12 cellular contexts compared by ENCODE assay signal in genomic region chr1:161469122-161469923, GRCh38. TPM values are rescaled to one million over a fixed set of nuclear protein-coding genes. Genes with fewer than 3 reads are reported as not detected.
A peak's percentile ranks its signal among the peaks of the same experiment; 100 is the strongest.
DNase-seq lines count a peak whose midpoint lies in the region; ATAC-seq, FAIRE-seq and TF ChIP-seq lines count a peak whose summit lies in the region.
"Not testable (repeated sequence)": the region's sequence is repeated elsewhere in the genome, so short reads cannot be mapped to it uniquely, and the experiment has no call there.
"Had no signal": no experiment of that assay in that cellular context is flagged by ENCODE, and none has a peak within 500 bp of the region (broad histone marks: within the 10 kb centered on the region; RNA-seq: fewer than 3 reads in every experiment).

No MANE protein-coding gene starts in this region.

- not testable (repeated sequence) for BruUV-seq in Panc1 (replicated peaks; lab: Mats Ljungman, UMichigan)

- intact Hi-C loops in Panc1 (cut with micrococcal nuclease; ENCODE audit: unreplicated experiment) = not testable (repeated sequence)

- not testable (repeated sequence) for H3K4me2 ChIP-seq in A549

- not testable (repeated sequence) for H3K4me3 ChIP-seq in A549; Panc1 (ENCODE audit: low read depth in 2 of 2, low read length in 2 of 2)

- CTCF ChIA-PET in A549 (lab: Yijun Ruan, JAX); Panc1 (lab: Charles Lee): not testable (repeated sequence)

- H3K9me3 ChIP-seq in A549; Panc1 (ENCODE audit: control insufficient read depth, insufficient read depth, low read depth, low read length): not testable (repeated sequence)

- not testable (repeated sequence) for TF ChIP-seq RAD21 in A549 (conservative IDR thresholded peaks at IDR 0.05 in 1 of 2, IDR thresholded peaks at IDR 0.05 in 1 of 2)

- TF ChIP-seq POLR2A in A549 (IDR thresholded peaks at IDR 0.05; ENCODE audit: low read length) = not testable (repeated sequence)

- ATAC-seq in A549 (peak; percentile 69 to 83), GM19023 (IDR thresholded peaks at IDR 0.05; ENCODE audit: unreplicated experiment) (peak; percentile 69), GM21515 (IDR thresholded peaks at IDR 0.05; ENCODE audit: unreplicated experiment) (peak; percentile 61), HG02840 (IDR thresholded peaks at IDR 0.05; ENCODE audit: low FRiP score, unreplicated experiment) (peak; percentile 60), HG03159 (IDR thresholded peaks at IDR 0.05; ENCODE audit: unreplicated experiment) (peak; percentile 70), Panc1 (peak; percentile 86)
- peak; percentile 54 for ATAC-seq in effector memory CD8-positive, alpha-beta T cell (replicated peaks)
- peak; percentile 38 to 64 for ATAC-seq in naive thymus-derived CD8-positive, alpha-beta T cell

- H3K9me3 Mint-ChIP-seq in effector memory CD8-positive, alpha-beta T cell; naive thymus-derived CD8-positive, alpha-beta T cell: not testable (repeated sequence)

- not testable (repeated sequence) for FAIRE-seq in A549 (lab: Jason Lieb, UNC)

- H3K36me3 Mint-ChIP-seq in effector memory CD8-positive, alpha-beta T cell (ENCODE audit: insufficient read depth); naive thymus-derived CD8-positive, alpha-beta T cell: not testable (repeated sequence)

- DNase-seq in A549 (ENCODE audit: low read depth in 1 of 2, low spot score in 1 of 2); Panc1 (ENCODE audit: low read depth, low spot score); effector memory CD8-positive, alpha-beta T cell; naive thymus-derived CD8-positive, alpha-beta T cell: not testable (repeated sequence)

- WGBS in A549 (ENCODE audit: missing lambda C conversion rate) = no CpG with 5 or more reads among the region's 81 CpGs

- H3K27me3 Mint-ChIP-seq in effector memory CD8-positive, alpha-beta T cell = peaks cover 24 to 26% of the 10 kb centered on the region in 2 donors
- H3K27me3 Mint-ChIP-seq in naive thymus-derived CD8-positive, alpha-beta T cell = peaks cover 17 to 26% (median 21%) of the 10 kb centered on the region in 5 donors

- POLR2A ChIA-PET in A549 (lab: Yijun Ruan, JAX); Panc1 (lab: Charles Lee); naive thymus-derived CD8-positive, alpha-beta T cell (lab: Charles Lee): not testable (repeated sequence)

- not testable (repeated sequence) for TF ChIP-seq CTCF in A549 (IDR thresholded peaks at IDR 0.05); Panc1 (IDR thresholded peaks at IDR 0.05)

- in situ Hi-C loops in Panc1 (cut with HindIII; ENCODE audit: low pct_unique_long_range_greater_than_20kb, low sequenced_read_pairs) = not testable (repeated sequence)

- not testable (repeated sequence) for H3K4me3 Mint-ChIP-seq in effector memory CD8-positive, alpha-beta T cell; naive thymus-derived CD8-positive, alpha-beta T cell

- not testable (repeated sequence) for H3K4me1 ChIP-seq in A549; Panc1 (ENCODE audit: control insufficient read depth, insufficient read depth, low read length)

- not testable (repeated sequence) for H3K27ac ChIP-seq in A549; Panc1 (ENCODE audit: low read length)

- H3K4me1 Mint-ChIP-seq in effector memory CD8-positive, alpha-beta T cell (ENCODE audit: low read depth in 2 of 2) = peaks cover 8 to 13% of the 10 kb centered on the region in 2 donors
- peaks cover 2 to 12% (median 8%) of the 10 kb centered on the region in 4 donors for H3K4me1 Mint-ChIP-seq in naive thymus-derived CD8-positive, alpha-beta T cell

- not testable (repeated sequence) for TF ChIP-seq EP300 in A549 (IDR thresholded peaks at IDR 0.05)

- not testable (repeated sequence) for H3K27ac Mint-ChIP-seq in effector memory CD8-positive, alpha-beta T cell; naive thymus-derived CD8-positive, alpha-beta T cell

- not testable (repeated sequence) for H3K36me3 ChIP-seq in Panc1 (ENCODE audit: control insufficient read depth, insufficient read depth, low read length)

- H3K27me3 ChIP-seq in Panc1 (ENCODE audit: control insufficient read depth, insufficient read depth, low read length) = not testable (repeated sequence)

RNA-seq across cellular contexts. Expression of gene FCGR2A, which starts 35.9 kb away (rescaled TPM):
- polyA plus RNA-seq in A549 (2011; rRNA removed) (0.12 and 0.13 TPM in 2 replicates), A549 (2017; fragmentation: RNase III; extraction: RNeasy Plus Mini Kit Qiagen cat#74134 plus additional on column Dnase treatment) (not detected in 3 replicates)
- not detected in 2 replicates for polyA plus RNA-seq in A549 (2012; cell fraction: cytosol; rRNA removed)
- not detected in 2 replicates for polyA plus RNA-seq in A549 (2012; cell fraction: nucleus; rRNA removed)
- polyA minus RNA-seq in A549 (2011; rRNA and poly(A)+ RNA removed) = not detected in 2 replicates
- 0.28 TPM for total RNA-seq in Panc1 (2021; ENCODE audit: unreplicated experiment)
- not detected for polyA plus RNA-seq in Panc1 (2012; ENCODE audit: insufficient read length)
- total RNA-seq in naive thymus-derived CD8-positive, alpha-beta T cell = under 1 TPM; 0.34 to 0.52 TPM
- polyA plus RNA-seq in naive thymus-derived CD8-positive, alpha-beta T cell = under 1 TPM in 2 of 3 donors, not detected in 1; 0.41 to 0.84 TPM
- total RNA-seq: activated CD4-positive, alpha-beta T cell treated with anti-CD3 and anti-CD28 coated beads, Interleukin-2, amount 10 ng/mL, durations not matched to agents 24 days and 14 days; endodermal cell; HT-29; mammary epithelial cell had no signal

RNA-seq across cellular contexts. Expression of gene HSPA6, which starts 55.0 kb away (rescaled TPM):
- polyA plus RNA-seq in A549 (2011; rRNA removed) = 0.22 and 0.58 TPM in 2 replicates
- 0.71 and 0.73 TPM in 2 replicates for polyA plus RNA-seq in A549 (2012; cell fraction: cytosol; rRNA removed)
- polyA plus RNA-seq in A549 (2012; cell fraction: nucleus; rRNA removed) = 0.73 and 1.1 TPM in 2 replicates
- 0.26 to 0.50 TPM (median 0.50 TPM) in 3 replicates for polyA plus RNA-seq in A549 (2017; fragmentation: RNase III; extraction: RNeasy Plus Mini Kit Qiagen cat#74134 plus additional on column Dnase treatment)
- 0.49 and 0.62 TPM in 2 replicates for polyA minus RNA-seq in A549 (2011; rRNA and poly(A)+ RNA removed)
- 0.44 TPM for total RNA-seq in Panc1 (2021; ENCODE audit: unreplicated experiment)
- polyA plus RNA-seq in Panc1 (2012; ENCODE audit: insufficient read length) = 0.42 TPM
- total RNA-seq in naive thymus-derived CD8-positive, alpha-beta T cell = 1 to 10 TPM; 3.1 to 3.6 TPM
- under 1 TPM in 1 of 3 donors, not detected in 2; 0.06 TPM for polyA plus RNA-seq in naive thymus-derived CD8-positive, alpha-beta T cell
- total RNA-seq: endodermal cell had no signal
